In genomic region chr22:26433805-26434204, GRCh38 we compare ENCODE assay signal across 22 cellular contexts. TPM values are rescaled to one million over a fixed set of nuclear protein-coding genes. Genes with fewer than 3 reads are reported as not detected.
"Had no signal": no experiment of that assay in that cellular context is flagged by ENCODE, and none has a peak within 500 bp of the region (broad histone marks: within the 10 kb centered on the region; RNA-seq: fewer than 3 reads in every experiment).

No MANE protein-coding gene starts in this region.

- H3K36me3 ChIP-seq: MG63, SJSA1 had no signal

- H3K9me3 ChIP-seq: MG63, SJSA1 had no signal

- H3K4me3 ChIP-seq: MG63, SJSA1, SK-N-MC had no signal

- FAIRE-seq: HTR-8/SVneo, RCC 7860 had no signal

- H3K27ac ChIP-seq: SJSA1, SK-N-MC had no signal

- H3K27me3 ChIP-seq: MG63 had no signal

- DNase-seq: Karpas-422, KG1, MG63, NCI-H1092 treated with DMSO at 0.1 percent for 48 hours, NCI-H1436, NCI-H187, NCI-H2029, NCI-H2081 treated with DMSO at 0.1 percent for 48 hours, NCI-H2171, NCI-H226, NCI-H446, NCI-H510A, NCI-H524 treated with DMSO at 0.1 percent for 48 hours, NCI-H69, NCI-H774, Right ventricle myocardium superior, RPMI8226, SIG-M5 had no signal

RNA-seq across cellular contexts. Expression of gene ASPHD2, which starts 4.7 kb away (rescaled TPM):
- total RNA-seq: Right ventricle myocardium superior had no signal
